ENCODE assay signal across 35 cellular contexts in genomic region chr1:216051071-216051470, GRCh38.
"Had no signal": no experiment of that assay in that cellular context is flagged by ENCODE, and none has a peak within 500 bp of the region (broad histone marks: within the 10 kb centered on the region; RNA-seq: fewer than 3 reads in every experiment).

No MANE protein-coding gene starts in this region.

- H3K27me3 ChIP-seq: MG63 had no signal

- H3K36me3 ChIP-seq: MG63 had no signal

- H3K4me3 ChIP-seq: MG63 had no signal

- DNase-seq: Karpas-422, Kasumi-1, MG63, MM.1S, MV-4-11, NCI-H1048, NCI-H1092, NCI-H1092 treated with DMSO at 0.1 percent for 48 hours, NCI-H1105, NCI-H1105 treated with DMSO at 0.1 percent for 48 hours, NCI-H1417, NCI-H1417 treated with DMSO at 0.1 percent for 48 hours, NCI-H1436, NCI-H1436 treated with DMSO at 0.1 percent for 48 hours, NCI-H146, NCI-H1694, NCI-H1694 treated with DMSO at 0.1 percent for 48 hours, NCI-H187, NCI-H187 treated with DMSO at 0.1 percent for 48 hours, NCI-H1930, NCI-H2029, NCI-H2029 treated with DMSO at 0.1 percent for 48 hours, NCI-H2081, NCI-H2081 treated with DMSO at 0.1 percent for 48 hours, NCI-H2107, NCI-H2171, NCI-H2171 treated with DMSO at 0.1 percent for 48 hours, NCI-H2227 treated with DMSO at 0.1 percent for 48 hours, NCI-H226, NCI-H345, NCI-H446, NCI-H446 treated with DMSO at 0.1 percent for 48 hours, NCI-H510A, NCI-H510A treated with DMSO at 0.1 percent for 48 hours, NCI-H524 had no signal

- H3K9me3 ChIP-seq: MG63 had no signal
